20 cellular contexts compared by ENCODE assay signal in the genomic region with DNA sequence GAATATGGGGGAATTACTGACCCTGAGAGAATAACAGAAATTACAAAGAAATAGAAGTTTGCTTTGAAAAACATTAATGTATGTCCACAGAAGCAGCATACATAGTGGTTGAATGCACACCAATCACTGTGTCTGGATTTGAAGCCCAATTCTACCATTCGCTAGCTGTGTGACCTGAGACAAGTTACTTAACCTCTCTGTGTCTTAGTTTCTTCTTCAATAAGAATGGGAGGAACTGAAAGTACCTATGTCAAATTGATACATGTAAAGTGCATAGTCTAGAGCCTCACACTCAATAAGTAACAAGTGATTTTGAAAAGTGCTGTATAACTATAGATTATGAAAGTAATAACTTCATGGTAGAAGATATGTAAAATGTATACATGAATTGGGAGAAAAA.
A peak's percentile ranks its signal among the peaks of the same experiment; 100 is the strongest.
DNase-seq lines count a peak whose midpoint lies in the region; ATAC-seq, FAIRE-seq and TF ChIP-seq lines count a peak whose summit lies in the region.
"Had no signal": no experiment of that assay in that cellular context is flagged by ENCODE, and none has a peak within 500 bp of the region (broad histone marks: within the 10 kb centered on the region; RNA-seq: fewer than 3 reads in every experiment).

No MANE protein-coding gene starts in this region.

- H3K27me3 ChIP-seq in tibial artery, result no peaks in the 10 kb centered on the region
- H3K27me3 ChIP-seq: MG63, neutrophil, right atrium auricular region had no signal

- FAIRE-seq in urothelium cell line (lab: Jason Lieb, UNC), result no peak
- FAIRE-seq: endometrium, HepG2 had no signal

- peaks cover 33% of the 10 kb centered on the region for H3K36me3 Mint-ChIP-seq in activated naive CD4-positive, alpha-beta T cell treated with anti-CD3 and anti-CD28 coated beads, Interleukin-2, amount 50 U/mL, for 24 hours
- H3K36me3 Mint-ChIP-seq in activated T-helper 17 cell treated with anti-CD3 and anti-CD28 coated beads, Interleukin-2, amount 50 U/mL, for 72 hours (ENCODE audit: low read depth), result peaks cover 78% of the 10 kb centered on the region
- peaks cover 17% of the 10 kb centered on the region for H3K36me3 Mint-ChIP-seq in memory B cell

- peaks cover 69% of the 10 kb centered on the region for H3K4me1 Mint-ChIP-seq in activated naive CD4-positive, alpha-beta T cell treated with anti-CD3 and anti-CD28 coated beads, Interleukin-2, amount 50 U/mL, for 24 hours
- H3K4me1 Mint-ChIP-seq in activated T-helper 17 cell treated with anti-CD3 and anti-CD28 coated beads, Interleukin-2, amount 50 U/mL, for 72 hours, result peaks cover 60% of the 10 kb centered on the region
- peaks cover 43% of the 10 kb centered on the region for H3K4me1 Mint-ChIP-seq in memory B cell

- no peaks in the 10 kb centered on the region for H3K36me3 ChIP-seq in tibial artery
- H3K36me3 ChIP-seq: MG63, neutrophil, right atrium auricular region had no signal

- peak overlapping the region; percentile 78 for H3K4me3 Mint-ChIP-seq in activated naive CD4-positive, alpha-beta T cell treated with anti-CD3 and anti-CD28 coated beads, Interleukin-2, amount 50 U/mL, for 24 hours
- peak overlapping the region; percentile 96 for H3K4me3 Mint-ChIP-seq in activated T-helper 17 cell treated with anti-CD3 and anti-CD28 coated beads, Interleukin-2, amount 50 U/mL, for 72 hours
- peak overlapping the region; percentile 70 for H3K4me3 Mint-ChIP-seq in memory B cell

- no peak for DNase-seq in activated naive CD4-positive, alpha-beta T cell (lab: John Stamatoyannopoulos, UW)
- DNase-seq in memory B cell (ENCODE audit: low spot score in 2 of 2) (no peak), tibial artery (no peak), amniotic stem cell (lab: John Stamatoyannopoulos, UW) (no peak), urothelium cell line (ENCODE audit: low spot score) (no peak)
- DNase-seq: GF-D8; kidney glomerular epithelial cell; MG63; NCI-H1694; NCI-H345; NK-92 treated with Interleukin-12 subunit alpha and Interleukin-12 subunit beta, amount 100 ng/mL, for 24 hours; stimulated activated CD4-positive, alpha-beta T cell treated with anti-CD3 and anti-CD28 coated beads, Interleukin-15, amount 100 ng/mL, for 24 hours; substantia nigra had no signal

- H3K27ac Mint-ChIP-seq in activated naive CD4-positive, alpha-beta T cell treated with anti-CD3 and anti-CD28 coated beads, Interleukin-2, amount 50 U/mL, for 24 hours, result peak overlapping the region; percentile 91
- peak overlapping the region; percentile 81 for H3K27ac Mint-ChIP-seq in activated T-helper 17 cell treated with anti-CD3 and anti-CD28 coated beads, Interleukin-2, amount 50 U/mL, for 72 hours
- H3K27ac Mint-ChIP-seq in memory B cell, result peak overlapping the region; percentile 100

- TF ChIP-seq CTCF in tibial artery (IDR thresholded peaks at IDR 0.05), result no peak

- H3K27me3 Mint-ChIP-seq in activated naive CD4-positive, alpha-beta T cell treated with anti-CD3 and anti-CD28 coated beads, Interleukin-2, amount 50 U/mL, for 24 hours, result no peaks in the 10 kb centered on the region
- no peaks in the 10 kb centered on the region for H3K27me3 Mint-ChIP-seq in activated T-helper 17 cell treated with anti-CD3 and anti-CD28 coated beads, Interleukin-2, amount 50 U/mL, for 72 hours
- no peaks in the 10 kb centered on the region for H3K27me3 Mint-ChIP-seq in memory B cell

- no peaks in the 10 kb centered on the region for H3K9me3 Mint-ChIP-seq in activated naive CD4-positive, alpha-beta T cell treated with anti-CD3 and anti-CD28 coated beads, Interleukin-2, amount 50 U/mL, for 24 hours
- no peaks in the 10 kb centered on the region for H3K9me3 Mint-ChIP-seq in activated T-helper 17 cell treated with anti-CD3 and anti-CD28 coated beads, Interleukin-2, amount 50 U/mL, for 72 hours
- no peaks in the 10 kb centered on the region for H3K9me3 Mint-ChIP-seq in memory B cell

- ATAC-seq in activated T-helper 17 cell treated with anti-CD3 and anti-CD28 coated beads, Interleukin-2, amount 50 U/mL, for 72 hours (replicated peaks), result peak; percentile 43
- no peak for ATAC-seq in memory B cell (ENCODE audit: low read depth)
- ATAC-seq in HG03520 (IDR thresholded peaks at IDR 0.05; ENCODE audit: unreplicated experiment), result no peak
- ATAC-seq: HepG2 had no signal

- peak overlapping the region; percentile 84 to 89 for H3K27ac ChIP-seq in tibial artery
- H3K27ac ChIP-seq: neutrophil had no signal

- H3K9me3 ChIP-seq in tibial artery, result no peaks in the 10 kb centered on the region
- H3K9me3 ChIP-seq: MG63, neutrophil, right atrium auricular region had no signal

- H3K4me3 ChIP-seq in tibial artery, result no peak overlapping the region
- H3K4me3 ChIP-seq: MG63, right atrium auricular region had no signal

- intact Hi-C loops in tibial artery (cut with DNase I; ENCODE audit: low total_unique reads), result loop anchor here (10.0 kb wide), 1 partner anchor 459 kb away; a partner anchor contains a TSS

- H3K4me1 ChIP-seq in tibial artery, result peaks cover 0 to 80% (median 28%) of the 10 kb centered on the region in 4 donors
